Comparison of ENCODE assay signal across 8 cellular contexts in genomic region chr2:45607701-45608100, GRCh38. TPM values are rescaled to one million over a fixed set of nuclear protein-coding genes. Genes with fewer than 3 reads are reported as not detected.
DNase-seq lines count a peak whose midpoint lies in the region; ATAC-seq and TF ChIP-seq lines count a peak whose summit lies in the region.

No MANE protein-coding gene starts in this region.

- H3K27ac Mint-ChIP-seq in endothelial cell (ENCODE audit: unreplicated experiment) = peak overlapping the region; percentile 94

- 28% methylated on average over 1 of the region's 1 CpG for WGBS in smooth muscle cell (ENCODE audit: low lambda C conversion rate)

- peaks cover 21% of the 10 kb centered on the region for H4K20me1 ChIP-seq in smooth muscle cell (ENCODE audit: low read depth)

- TF ChIP-seq CTCF in endothelial cell (IDR thresholded peaks at IDR 0.05; ENCODE audit: unreplicated experiment) (peak; percentile 64), smooth muscle cell (IDR thresholded peaks at IDR 0.05; ENCODE audit: borderline replicate concordance, insufficient read depth, poor library complexity, severe bottlenecking) (peak; percentile 51)

- peaks cover 8% of the 10 kb centered on the region for H3K36me3 Mint-ChIP-seq in endothelial cell (ENCODE audit: low read depth, unreplicated experiment)

- H3K9ac ChIP-seq in smooth muscle cell (ENCODE audit: low read depth) = no peak overlapping the region

- intact Hi-C loops in posterior vena cava (cut with DNase I) = no loop called here

- H3K4me1 ChIP-seq in smooth muscle cell (ENCODE audit: low read depth) = peaks cover 6% of the 10 kb centered on the region

- peaks cover 30% of the 10 kb centered on the region for H3K4me1 Mint-ChIP-seq in endothelial cell (ENCODE audit: unreplicated experiment)

- H3K4me3 Mint-ChIP-seq in endothelial cell (ENCODE audit: unreplicated experiment) = no peak overlapping the region

- peaks cover 7% of the 10 kb centered on the region for H3K36me3 ChIP-seq in smooth muscle cell (ENCODE audit: low read depth)

- H3K27me3 Mint-ChIP-seq in endothelial cell (ENCODE audit: unreplicated experiment) = peaks cover 2% of the 10 kb centered on the region

- no peaks in the 10 kb centered on the region for H3K27me3 ChIP-seq in smooth muscle cell (ENCODE audit: low read depth)

- no peak for ATAC-seq in left lobe of liver

- no peaks in the 10 kb centered on the region for H3F3A ChIP-seq in smooth muscle cell (ENCODE audit: low read depth)

- H3K9me3 ChIP-seq in smooth muscle cell (replicated peaks; ENCODE audit: low read depth) = no peaks in the 10 kb centered on the region

- no peak overlapping the region for H3K4me2 ChIP-seq in smooth muscle cell

- H3K79me2 ChIP-seq in smooth muscle cell (ENCODE audit: low read depth) = peaks cover 47% of the 10 kb centered on the region

- H3K4me3 ChIP-seq in smooth muscle cell = no peak overlapping the region

- H3K27ac ChIP-seq in smooth muscle cell (ENCODE audit: low read depth) = no peak overlapping the region

- DNase-seq in NCI-H748 (lab: John Stamatoyannopoulos, UW; ENCODE audit: unreplicated experiment) (peak; percentile 35), NCI-H748 treated with DMSO at 0.1 percent for 48 hours (lab: John Stamatoyannopoulos, UW) (no peak), NCI-H460 (ENCODE audit: extremely low read depth, low read depth) (peak; percentile 46), endothelial cell (ENCODE audit: low spot score) (peak; percentile 56), smooth muscle cell (lab: John Stamatoyannopoulos, UW; ENCODE audit: unreplicated experiment) (no peak), left lobe of liver (ENCODE audit: low spot score) (no peak), posterior vena cava (ENCODE audit: low spot score) (no peak)
- DNase-seq in stimulated activated naive CD4-positive, alpha-beta T cell (lab: John Stamatoyannopoulos, UW) = no peak

- no peaks in the 10 kb centered on the region for H3K9me3 Mint-ChIP-seq in endothelial cell (ENCODE audit: unreplicated experiment)

- H2AFZ ChIP-seq in smooth muscle cell (ENCODE audit: low read depth) = no peak overlapping the region

RNA-seq across cellular contexts. Expression of gene SRBD1, which starts 3.4 kb away (rescaled TPM):
- 12.6 and 14.1 TPM in 2 replicates for total RNA-seq in NCI-H460 (2014; rRNA removed; shearing (Covaris generic))
- polyA plus RNA-seq in NCI-H460 (2014; cell fraction: nucleus; rRNA removed) = 6.7 and 9.4 TPM in 2 replicates
- total RNA-seq in endothelial cell (ENCODE audit: unreplicated experiment) (18.2 TPM), smooth muscle cell (22.5 and 23.1 TPM in 2 replicates), left lobe of liver (7.1 TPM), posterior vena cava (10 to 100 TPM; 13.7 to 19.0 TPM)
- polyA plus RNA-seq in smooth muscle cell = 9.4 and 11.1 TPM in 2 replicates

RNA-seq across cellular contexts. Expression of gene PRKCE, which starts 43.8 kb away (rescaled TPM):
- total RNA-seq in NCI-H460 (2014; rRNA removed; shearing (Covaris generic)) = 9.5 and 10.3 TPM in 2 replicates
- polyA plus RNA-seq in NCI-H460 (2014; cell fraction: nucleus; rRNA removed) = 4.6 and 7.8 TPM in 2 replicates
- total RNA-seq in endothelial cell (ENCODE audit: unreplicated experiment) (24.2 TPM), smooth muscle cell (16.2 and 20.6 TPM in 2 replicates), left lobe of liver (8.4 TPM), posterior vena cava (10 to 100 TPM; 21.7 to 26.9 TPM)
- polyA plus RNA-seq in smooth muscle cell = 25.4 and 29.1 TPM in 2 replicates

Comparison
In these comparisons a context has a peak if more than half of its experiments do, and no peak if none do; other contexts are left out.
1. DNase-seq: peak in NCI-H748 (single experiment), NCI-H460 (single experiment) and endothelial cell (single experiment); none in NCI-H748 treated with DMSO at 0.1 percent for 48 hours (single experiment), smooth muscle cell (single experiment), stimulated activated naive CD4-positive, alpha-beta T cell (0 of 6), left lobe of liver (single experiment) and posterior vena cava (single experiment).